In genomic region chr6:126033696-126034095, GRCh38 we compare ENCODE assay signal across 8 cellular contexts. TPM values are rescaled to one million over a fixed set of nuclear protein-coding genes. Genes with fewer than 3 reads are reported as not detected.
DNase-seq lines count a peak whose midpoint lies in the region; ATAC-seq, FAIRE-seq and TF ChIP-seq lines count a peak whose summit lies in the region.

No MANE protein-coding gene starts in this region.

- peaks cover 11% of the 10 kb centered on the region; the same call in 1 of the 3 replicates for H3K79me2 ChIP-seq in K562 (ENCODE audit: control insufficient read depth, insufficient read depth, low read length)

- H3K9ac ChIP-seq in K562 (ENCODE audit: insufficient read depth in 1 of 2, low read depth in 2 of 2, low read length in 2 of 2), result no peak overlapping the region

- ATAC-seq in GM18511 (IDR thresholded peaks at IDR 0.05; ENCODE audit: unreplicated experiment), result peak; percentile 87
- peak; percentile 78 for ATAC-seq in HG02981 (IDR thresholded peaks at IDR 0.05; ENCODE audit: unreplicated experiment)
- ATAC-seq in K562, result peak; percentile 99

- H3K4me1 ChIP-seq in K562 (replicated peaks in 1 of 2; ENCODE audit: control insufficient read depth in 2 of 2, insufficient read depth in 2 of 2, low read length in 2 of 2), result peaks cover 0 to 8% of the 10 kb centered on the region in 2 experiments; a peak in 2 of 5 replicates
- no peaks in the 10 kb centered on the region for H3K4me1 ChIP-seq in testis

- H2AFZ ChIP-seq in K562 (ENCODE audit: low read depth, low read length), result 0 out of 2 replicates have a peak overlapping the region, but pooled peaks have one; percentile 25

- no peak for TF ChIP-seq EP300 in K562 (IDR thresholded peaks at IDR 0.05; ENCODE audit: low read length)

- no peaks in the 10 kb centered on the region for H3K9me1 ChIP-seq in K562 (ENCODE audit: control insufficient read depth, insufficient read depth, low read length)

- peak; percentile 92 for FAIRE-seq in K562 (lab: Jason Lieb, UNC)

- in situ Hi-C loops in K562 (cut with MboI), result loop anchor here (25.0 kb wide), 2 partner anchors 304 to 1079 kb away; partner anchors contain the start of genes CENPW and RSPO3

- POLR2A ChIA-PET in BJ (lab: Charles Lee) (interaction anchor here (0.6 kb wide), 1 partner anchor 53 kb away, joined by 3 read pairs; no protein-coding TSS in a partner anchor), K562 (lab: Yijun Ruan, JAX) (no interaction called here)

- CTCF ChIA-PET in BJ (lab: Yijun Ruan, JAX) (interaction anchor here (0.5 to 1.8 kb wide), 8 partner anchors 20 to 721 kb away, joined by 3 to 11 read pairs (median 3); no protein-coding TSS in a partner anchor), K562 (lab: Yijun Ruan, JAX; ENCODE audit: low intra/inter-chr PET ratio) (interaction anchor here (0.6 to 1.5 kb wide), 4 partner anchors 37 to 1735 kb away, joined by 3 to 4 read pairs (median 3); no protein-coding TSS in a partner anchor)

- peak; percentile 95 for TF ChIP-seq RAD21 in K562 (CRISPR knock-in tag; conservative IDR thresholded peaks at IDR 0.05 in 1 of 2, IDR thresholded peaks at IDR 0.05 in 1 of 2)

- H3K9me3 ChIP-seq in K562 (replicated peaks; ENCODE audit: control insufficient read depth, insufficient read depth, low read depth, low read length) (no peaks in the 10 kb centered on the region), testis (no peaks in the 10 kb centered on the region)

- H3K4me2 ChIP-seq in K562 (ENCODE audit: insufficient read depth, low read length), result no peak overlapping the region

- H3K27ac ChIP-seq in K562 (ENCODE audit: extremely low read depth, low read depth, low read length) (peak overlapping the region; percentile 18; the same call in 1 of the 3 replicates), testis (no peak overlapping the region)

- TF ChIP-seq CTCF in BJ (IDR thresholded peaks at IDR 0.05; ENCODE audit: insufficient read depth, low read depth, low read length), result peak; percentile 74
- peak; percentile 60 to 81 (median 75) for TF ChIP-seq CTCF in K562 (IDR thresholded peaks at IDR 0.05 in 2 of 3, conservative IDR thresholded peaks at IDR 0.05 in 1 of 3; ENCODE audit: insufficient read depth in 2 of 3, low read depth in 1 of 3, low read length in 3 of 3)
- peak; percentile 33 to 49 (median 42) for TF ChIP-seq CTCF in testis (IDR thresholded peaks at IDR 0.05)

- no peaks in the 10 kb centered on the region for H4K20me1 ChIP-seq in K562 (replicated peaks; ENCODE audit: control insufficient read depth, insufficient read depth, low read length)

- DNase-seq in BJ (ENCODE audit: low read depth), result peak; percentile 87
- DNase-seq in NCI-H2029 treated with DMSO at 0.1 percent for 48 hours (lab: John Stamatoyannopoulos, UW), result peak; percentile 42
- DNase-seq in K562 (ENCODE audit: extremely low read depth in 1 of 4, low spot score in 3 of 4), result peak; percentile 28 to 76 (median 51)
- DNase-seq in inferior parietal cortex (ENCODE audit: extremely low spot score), result peak; percentile 71
- DNase-seq in testis, result peak; percentile 59
- no peak for DNase-seq in mesenteric fat pad (ENCODE audit: low spot score)

- H3K4me3 ChIP-seq in BJ (ENCODE audit: low read depth, low read length) (no peak overlapping the region), K562 (no peak overlapping the region), testis (no peak overlapping the region)

- H3K36me3 ChIP-seq in BJ (ENCODE audit: control insufficient read depth, insufficient read depth, low read length) (no peaks in the 10 kb centered on the region), K562 (ENCODE audit: control insufficient read depth, insufficient read depth, low read length) (peaks cover 83% of the 10 kb centered on the region), testis (ENCODE audit: low read depth, missing control alignments) (no peaks in the 10 kb centered on the region)

- WGBS in K562 (ENCODE audit: insufficient coverage, low coverage, missing lambda C conversion rate), result 3% methylated on average over 3 of the region's 3 CpGs
- 22 to 32% methylated on average over 3 of the region's 3 CpGs for WGBS in testis, 2 donors

- TF ChIP-seq POLR2A in K562 (conservative IDR thresholded peaks at IDR 0.05) (no peak), testis (IDR thresholded peaks at IDR 0.05) (no peak)

- H3K27me3 ChIP-seq in BJ (ENCODE audit: control insufficient read depth, insufficient read depth, low read length), result no peaks in the 10 kb centered on the region
- H3K27me3 ChIP-seq in K562 (ENCODE audit: control insufficient read depth in 2 of 2, insufficient read depth in 2 of 2, low read length in 2 of 2), result no peaks in the 10 kb centered on the region
- H3K27me3 ChIP-seq in testis, result no peaks in the 10 kb centered on the region

- intact Hi-C loops in K562 (cut with micrococcal nuclease) (loop anchor here (1.0 to 5.0 kb wide), 3 partner anchors 79 to 1089 kb away; no protein-coding TSS in a partner anchor), testis (cut with DNase I; ENCODE audit: low total_unique reads) (no loop called here)

- BruUV-seq in K562 (replicated peaks; lab: Mats Ljungman, UMichigan), result no TSS peak

TF ChIP-seq in K562, 482 proteins besides CTCF, POLR2A, EP300 and RAD21 (continues in another document):
- TF ChIP-seq SMAD1 (IDR thresholded peaks at IDR 0.05; ENCODE audit: low read depth, low read length, partially characterized antibody), result no peak
- TF ChIP-seq NR2F6 (CRISPR knock-in tag; IDR thresholded peaks at IDR 0.05), result no peak
- peak; percentile 66; the same call in 1 of the 2 replicates for TF ChIP-seq HMBOX1 (IDR thresholded peaks at IDR 0.05)
- no peak for TF ChIP-seq JUND (IDR thresholded peaks at IDR 0.05; ENCODE audit: borderline replicate concordance, low read depth, low read length)
- peak; percentile 25; the same call in 1 of the 3 replicates for TF ChIP-seq JUND (tag; IDR thresholded peaks at IDR 0.05; ENCODE audit: borderline replicate concordance, low read depth, low read length)
- TF ChIP-seq ZNF766 (CRISPR knock-in tag; conservative IDR thresholded peaks at IDR 0.05), result peak; percentile 73
- TF ChIP-seq SMC3 (conservative IDR thresholded peaks at IDR 0.05; ENCODE audit: insufficient read depth, low read depth, low read length), result peak; percentile 73; the same call in 1 of the 2 replicates
- peak; percentile 67; the same call in 1 of the 2 replicates for TF ChIP-seq HDGF (IDR thresholded peaks at IDR 0.05)
- TF ChIP-seq ARID2 (IDR thresholded peaks at IDR 0.05), result 0 out of 2 replicates have a peak, but pooled peaks have one; percentile 50
- 0 out of 2 replicates have a peak, but pooled peaks have one; percentile 36 for TF ChIP-seq TEAD4 (IDR thresholded peaks at IDR 0.05; ENCODE audit: low read length)
- TF ChIP-seq TEAD4 (CRISPR knock-in tag; IDR thresholded peaks at IDR 0.05; ENCODE audit: borderline replicate concordance), result no peak
- peak; percentile 37; the same call in 1 of the 2 replicates for TF ChIP-seq KLF16 (IDR thresholded peaks at IDR 0.05)
- TF ChIP-seq NRF1 (conservative IDR thresholded peaks at IDR 0.05 in 1 of 2, IDR thresholded peaks at IDR 0.05 in 1 of 2), result no peak
- 0 out of 4 replicates have a peak, but pooled peaks of 1 of the 2 experiments have one; percentile 25 for TF ChIP-seq RCOR1 (IDR thresholded peaks at IDR 0.05; ENCODE audit: borderline replicate concordance in 1 of 2, low read depth in 2 of 2, low read length in 2 of 2)
- TF ChIP-seq CC2D1A (IDR thresholded peaks at IDR 0.05), result peak; percentile 27; the same call in 1 of the 2 replicates
- TF ChIP-seq BRD9 (IDR thresholded peaks at IDR 0.05; ENCODE audit: low read depth, partially characterized antibody), result no peak

RNA-seq across cellular contexts. Expression of gene TRMT11, which starts 47.4 kb away (rescaled TPM):
- 10.1 and 19.0 TPM in 2 replicates for polyA plus RNA-seq in BJ (2011; rRNA removed)
- polyA minus RNA-seq in BJ (2011; rRNA and poly(A)+ RNA removed), result 7.2 and 11.3 TPM in 2 replicates
- 88.5 and 187 TPM in 2 replicates for total RNA-seq in K562 (2011; cell fraction: chromatin; rRNA removed; ENCODE audit: low replicate concordance)
- total RNA-seq in K562 (2011; cell fraction: nucleolus; rRNA removed), result 41.2 and 47.4 TPM in 2 replicates
- total RNA-seq in K562 (2011; cell fraction: nucleoplasm; rRNA removed), result 59.8 and 74.4 TPM in 2 replicates
- 38.2 and 40.5 TPM in 2 replicates for total RNA-seq in K562 (2014; rRNA removed)
- 60.8 and 68.2 TPM in 2 replicates for total RNA-seq in K562 (2014; rRNA removed; fragmentation: Illumina TruSeq; extraction: Trizol)
- 47.2 and 53.0 TPM in 2 replicates for total RNA-seq in K562 (2015; rRNA removed; fragmentation: Illumina TruSeq; extraction: Trizol)
- total RNA-seq in K562 (2021), result 38.8 and 41.3 TPM in 2 replicates
- polyA plus RNA-seq in K562 (2011; rRNA removed), result 68.1 and 88.0 TPM in 2 replicates
- 8.9 and 26.0 TPM in 2 replicates for polyA plus RNA-seq in K562 (2011; cell fraction: cytosol; rRNA removed)
- polyA plus RNA-seq in K562 (2011; cell fraction: nucleus; rRNA removed), result 136 and 190 TPM in 2 replicates
- polyA plus RNA-seq in K562 (2012), result 23.3 and 23.7 TPM in 2 replicates
- polyA plus RNA-seq in K562 (2014; fragmentation: Illumina TruSeq; extraction: Trizol), result 34.8 and 46.8 TPM in 2 replicates
- 10 to 100 TPM; 72.4 to 76.3 TPM for polyA plus RNA-seq in K562 (2014; fragmentation: Nextera tagmentation; extraction: Ambion mirVana)
- polyA plus RNA-seq in K562 (2014; rRNA removed), result 59.6 and 59.8 TPM in 2 replicates
- 99.9 and 108 TPM in 2 replicates for polyA minus RNA-seq in K562 (2011; rRNA and poly(A)+ RNA removed)
- 23.4 and 24.7 TPM in 2 replicates for polyA minus RNA-seq in K562 (2011; cell fraction: cytosol; rRNA and poly(A)+ RNA removed)
- 117 and 147 TPM in 2 replicates for polyA minus RNA-seq in K562 (2011; cell fraction: nucleus; rRNA and poly(A)+ RNA removed)
- total RNA-seq in testis, result 10 to 100 TPM; 32.2 to 51.2 TPM
- polyA plus RNA-seq in testis (ENCODE audit: insufficient read depth, low read depth, low replicate concordance), result 16.1 TPM
- total RNA-seq in mesenteric fat pad, result 15.5 TPM
